ENCODE assay signal across 8 cellular contexts in the genomic region with DNA sequence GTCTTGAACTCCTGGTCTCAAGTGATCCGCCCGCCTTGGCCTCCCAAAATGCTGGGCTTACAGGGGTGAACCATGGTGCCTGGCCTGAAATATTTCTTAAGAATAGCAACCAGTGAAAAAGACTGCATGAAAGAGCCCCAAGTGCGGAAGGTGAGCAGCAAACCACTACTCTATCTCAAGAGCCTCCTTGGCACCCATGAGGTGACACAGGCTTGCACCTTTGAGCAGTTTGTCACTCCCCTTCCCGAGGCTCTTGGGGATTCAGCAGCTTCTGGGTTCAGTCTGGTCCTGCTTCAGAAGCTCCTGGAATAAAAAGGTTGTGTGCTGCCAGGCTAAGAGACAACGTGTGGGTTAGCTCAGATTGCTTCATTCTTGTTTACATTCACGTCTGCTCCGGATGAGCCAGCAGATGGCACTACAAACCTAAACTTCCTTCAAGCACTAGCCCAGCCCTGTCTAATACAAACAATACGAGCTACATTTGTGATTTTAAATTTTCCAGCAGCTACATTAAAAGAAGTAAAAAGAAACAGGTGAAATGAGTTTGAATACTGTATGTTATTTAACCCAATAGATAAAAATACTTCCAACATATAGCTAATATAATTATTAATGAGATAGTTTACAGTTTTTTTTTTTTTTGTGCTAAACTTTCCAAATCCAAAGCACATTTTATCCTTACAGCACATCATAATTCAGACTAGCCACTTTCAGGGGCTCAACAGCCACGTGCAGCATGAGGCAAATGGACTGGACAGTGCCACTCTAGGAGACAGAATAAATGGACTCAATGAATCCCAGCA.
A peak's percentile ranks its signal among the peaks of the same experiment; 100 is the strongest.
DNase-seq lines count a peak whose midpoint lies in the region; ATAC-seq lines count a peak whose summit lies in the region.

No MANE protein-coding gene starts in this region.

- peaks cover 4% of the 10 kb centered on the region for H3K4me1 Mint-ChIP-seq in central memory CD8-positive, alpha-beta T cell

- H3K27me3 Mint-ChIP-seq in central memory CD8-positive, alpha-beta T cell = no peaks in the 10 kb centered on the region

- no peak overlapping the region for H3K4me3 Mint-ChIP-seq in central memory CD8-positive, alpha-beta T cell

- H3K27ac Mint-ChIP-seq in central memory CD8-positive, alpha-beta T cell (ENCODE audit: low read depth) = no peak overlapping the region

- peak; percentile 71 for DNase-seq in 8988T
- peak; percentile 82 for DNase-seq in NCI-H345 treated with DMSO at 0.1 percent for 48 hours (lab: John Stamatoyannopoulos, UW; ENCODE audit: unreplicated experiment)
- DNase-seq in central memory CD8-positive, alpha-beta T cell (ENCODE audit: low spot score in 2 of 2) = peak; percentile 41 to 60
- DNase-seq in kidney tubule cell (ENCODE audit: low spot score) = peak; percentile 75
- peak; percentile 38 to 59 for DNase-seq in stimulated activated CD4-positive, alpha-beta T cell treated with anti-CD3 and anti-CD28 coated beads, Interleukin-4, amount 100 ng/mL, for 4 hours

- H3K9me3 Mint-ChIP-seq in central memory CD8-positive, alpha-beta T cell = no peaks in the 10 kb centered on the region

- ATAC-seq in GM18502 (IDR thresholded peaks at IDR 0.05; ENCODE audit: poor library complexity, unreplicated experiment) = peak; percentile 88
- peak; percentile 86 for ATAC-seq in HG03135 (IDR thresholded peaks at IDR 0.05; ENCODE audit: unreplicated experiment)
- ATAC-seq in activated CD4-positive, CD25-positive, alpha-beta regulatory T cell treated with anti-CD3 and anti-CD28 coated beads, Interleukin-2, amount 50 U/mL, for 24 hours = peak; percentile 81 to 88
- peak; percentile 84 for ATAC-seq in central memory CD8-positive, alpha-beta T cell (replicated peaks; ENCODE audit: extremely low read depth, poor library complexity, severe bottlenecking)

- peaks cover 9% of the 10 kb centered on the region for H3K36me3 Mint-ChIP-seq in central memory CD8-positive, alpha-beta T cell (ENCODE audit: insufficient read depth)

Comparison
In these comparisons a context has a peak if more than half of its experiments do, and no peak if none do; other contexts are left out.
1. Peak in every context shown above with its lines: DNase-seq and ATAC-seq.